In genomic region chr9:20569525-20569924, GRCh38 we compare ENCODE assay signal across 26 cellular contexts. TPM values are rescaled to one million over a fixed set of nuclear protein-coding genes. Genes with fewer than 3 reads are reported as not detected.
DNase-seq lines count a peak whose midpoint lies in the region; ATAC-seq, FAIRE-seq and TF ChIP-seq lines count a peak whose summit lies in the region.
"Had no signal": no experiment of that assay in that cellular context is flagged by ENCODE, and none has a peak within 500 bp of the region (broad histone marks: within the 10 kb centered on the region; RNA-seq: fewer than 3 reads in every experiment).

No MANE protein-coding gene starts in this region.

- H3K79me1 ChIP-seq in mesenchymal stem cell (replicated peaks; ENCODE audit: low read length, poor library complexity, severe bottlenecking): peaks cover 17% of the 10 kb centered on the region

- WGBS in mesenchymal stem cell: 72% methylated on average over 5 of the region's 5 CpGs
- 63% methylated on average over 5 of the region's 5 CpGs for WGBS in testis, 2 donors

- no peak overlapping the region for H3K14ac ChIP-seq in mesenchymal stem cell (ENCODE audit: low read length in 2 of 2)

- peak overlapping the region; percentile 94 for H3K27ac ChIP-seq in SJSA1
- no peak overlapping the region for H3K27ac ChIP-seq in mesenchymal stem cell (ENCODE audit: low read length, poor library complexity, severe bottlenecking)
- H3K27ac ChIP-seq in testis: peak overlapping the region; percentile 4 to 16
- H3K27ac ChIP-seq: psoas muscle, tibial artery had no signal

- no peak overlapping the region for H2BK15ac ChIP-seq in mesenchymal stem cell (ENCODE audit: low read depth, poor library complexity, severe bottlenecking)

- FAIRE-seq in GM18507 (lab: Jason Lieb, UNC): peak; percentile 26
- FAIRE-seq: bronchial epithelial cell, H1, small intestine had no signal

- peaks cover 11% of the 10 kb centered on the region for H3K36me3 Mint-ChIP-seq in activated CD8-positive, alpha-beta memory T cell treated with anti-CD3 and anti-CD28 coated beads, Interleukin-2, amount 10 ng/mL, durations not matched to agents 7 days and 5 days
- peaks cover 0 to 10% (median 4%) of the 10 kb centered on the region in 3 donors for H3K36me3 Mint-ChIP-seq in naive thymus-derived CD8-positive, alpha-beta T cell

- no peak overlapping the region for H2AK5ac ChIP-seq in mesenchymal stem cell (ENCODE audit: low read length, severe bottlenecking)

- H3K9me3 Mint-ChIP-seq in activated CD8-positive, alpha-beta memory T cell treated with anti-CD3 and anti-CD28 coated beads, Interleukin-2, amount 10 ng/mL, durations not matched to agents 7 days and 5 days (ENCODE audit: low read depth): no peaks in the 10 kb centered on the region
- H3K9me3 Mint-ChIP-seq in naive thymus-derived CD8-positive, alpha-beta T cell: no peaks in the 10 kb centered on the region
- H3K9me3 Mint-ChIP-seq: T-helper 1 cell treated with Interleukin-12 subunit alpha and Interleukin-12 subunit beta and Interleukin-4 antibody, amounts not matched to agents 30 μg/mL and 1 μg/mL, for 36 hours had no signal

- H4K8ac ChIP-seq in mesenchymal stem cell (ENCODE audit: low read length): no peak overlapping the region

- no peak for TF ChIP-seq POLR2A in testis (IDR thresholded peaks at IDR 0.05)

- no peak overlapping the region for H3K4me3 ChIP-seq in SJSA1
- H3K4me3 ChIP-seq in mesenchymal stem cell (ENCODE audit: insufficient read depth in 1 of 2, low read depth in 1 of 2, low read length in 2 of 2): no peak overlapping the region
- H3K4me3 ChIP-seq in testis: no peak overlapping the region
- H3K4me3 ChIP-seq: heart left ventricle, Peyer's patch, psoas muscle, tibial artery had no signal

- H2BK12ac ChIP-seq in mesenchymal stem cell (ENCODE audit: low read length in 2 of 2): no peak overlapping the region

- H3K27ac Mint-ChIP-seq in activated CD8-positive, alpha-beta memory T cell treated with anti-CD3 and anti-CD28 coated beads, Interleukin-2, amount 10 ng/mL, durations not matched to agents 7 days and 5 days: no peak overlapping the region
- peak overlapping the region in 3 of 10 donors; percentile 5 to 50 (median 33) for H3K27ac Mint-ChIP-seq in naive thymus-derived CD8-positive, alpha-beta T cell
- H3K27ac Mint-ChIP-seq: B cell; T-helper 1 cell treated with Interleukin-12 subunit alpha and Interleukin-12 subunit beta and Interleukin-4 antibody, amounts not matched to agents 30 μg/mL and 1 μg/mL, for 36 hours had no signal

- peak overlapping the region in 1 of 2 experiments; percentile 71 for H3K18ac ChIP-seq in mesenchymal stem cell (ENCODE audit: low read depth in 1 of 2, low read length in 2 of 2)

- POLR2A ChIA-PET in naive thymus-derived CD8-positive, alpha-beta T cell (lab: Charles Lee): no interaction called here

- no peak overlapping the region for H2BK120ac ChIP-seq in mesenchymal stem cell (ENCODE audit: low read depth, low read length)

- H3K9ac ChIP-seq in mesenchymal stem cell (ENCODE audit: low read length): no peak overlapping the region

- no peak for ATAC-seq in activated CD8-positive, alpha-beta memory T cell treated with anti-CD3 and anti-CD28 coated beads, Interleukin-2, amount 10 ng/mL, durations not matched to agents 7 days and 5 days
- ATAC-seq in naive thymus-derived CD8-positive, alpha-beta T cell: no peak
- no peak for ATAC-seq in HG03097 (IDR thresholded peaks at IDR 0.05; ENCODE audit: low FRiP score, unreplicated experiment)
- ATAC-seq: heart left ventricle, left lobe of liver, psoas muscle had no signal

- no peaks in the 10 kb centered on the region for H3K27me3 Mint-ChIP-seq in activated CD8-positive, alpha-beta memory T cell treated with anti-CD3 and anti-CD28 coated beads, Interleukin-2, amount 10 ng/mL, durations not matched to agents 7 days and 5 days
- H3K27me3 Mint-ChIP-seq in naive thymus-derived CD8-positive, alpha-beta T cell: no peaks in the 10 kb centered on the region

- peaks cover 48% of the 10 kb centered on the region for H3K4me1 Mint-ChIP-seq in activated CD8-positive, alpha-beta memory T cell treated with anti-CD3 and anti-CD28 coated beads, Interleukin-2, amount 10 ng/mL, durations not matched to agents 7 days and 5 days
- H3K4me1 Mint-ChIP-seq in naive thymus-derived CD8-positive, alpha-beta T cell: peaks cover 27 to 88% (median 77%) of the 10 kb centered on the region in 4 donors
- H3K4me1 Mint-ChIP-seq: B cell had no signal

- H3K4ac ChIP-seq in mesenchymal stem cell (ENCODE audit: low read depth in 1 of 2, low read length in 2 of 2): no peak overlapping the region

- H2BK5ac ChIP-seq in mesenchymal stem cell (ENCODE audit: low read depth, low read length, poor library complexity, severe bottlenecking): no peak overlapping the region

- DNase-seq in GM18507 (ENCODE audit: extremely low spot score, insufficient read length, low read depth): no peak
- DNase-seq in SJSA1 (ENCODE audit: low read depth in 1 of 2, low spot score in 2 of 2): peak; percentile 40 to 71
- peak; percentile 21 for DNase-seq in mesenchymal stem cell
- DNase-seq in testis: peak; percentile 17
- no peak for DNase-seq in activated CD8-positive, alpha-beta memory T cell treated with anti-CD3 and anti-CD28 coated beads, Interleukin-2, amount 10 ng/mL, durations not matched to agents 7 days and 5 days
- no peak for DNase-seq in naive thymus-derived CD8-positive, alpha-beta T cell
- no peak for DNase-seq in T1000 (lab: John Stamatoyannopoulos, UW)
- DNase-seq: activated CD4-positive, alpha-beta T cell treated with anti-CD3 and anti-CD28 coated beads, Interleukin-2, amount 50 U/mL, for 1 hour; activated CD8-positive, alpha-beta memory T cell treated with anti-CD3 and anti-CD28 coated beads, Interleukin-2, amount 50 U/mL, for 4 hours; COR-L47; heart left ventricle; midbrain; NCI-H1105; NCI-H2081; NCI-H446; Peyer's patch; psoas muscle; small intestine; stimulated activated naive CD4-positive, alpha-beta T cell; tibial artery had no signal

- no peak overlapping the region for H2AFZ ChIP-seq in mesenchymal stem cell (ENCODE audit: low read depth, low read length)

- TF ChIP-seq CTCF in testis (IDR thresholded peaks at IDR 0.05): no peak

- H3K4me1 ChIP-seq in SJSA1 (replicated peaks): peaks cover 31% of the 10 kb centered on the region
- H3K4me1 ChIP-seq in mesenchymal stem cell (ENCODE audit: control insufficient read depth, insufficient read depth, low read depth, low read length): no peaks in the 10 kb centered on the region
- H3K4me1 ChIP-seq in testis: no peaks in the 10 kb centered on the region

- H3K9me3 ChIP-seq in SJSA1 (replicated peaks) (no peaks in the 10 kb centered on the region), mesenchymal stem cell (ENCODE audit: control insufficient read depth, low read length) (no peaks in the 10 kb centered on the region), testis (no peaks in the 10 kb centered on the region)
- H3K9me3 ChIP-seq: heart left ventricle, Peyer's patch, psoas muscle, tibial artery had no signal

- H4K91ac ChIP-seq in mesenchymal stem cell (ENCODE audit: low read length): no peak overlapping the region

- no peak overlapping the region for H3K23ac ChIP-seq in mesenchymal stem cell (ENCODE audit: low read length in 2 of 2)

- no peak overlapping the region for H3K4me2 ChIP-seq in mesenchymal stem cell (ENCODE audit: low read length, poor library complexity, severe bottlenecking)

- CTCF ChIA-PET in activated CD8-positive, alpha-beta memory T cell treated with anti-CD3 and anti-CD28 coated beads, Interleukin-2, amount 10 ng/mL, durations not matched to agents 7 days and 5 days (lab: Charles Lee): no interaction called here

- H3K36me3 ChIP-seq in SJSA1: no peaks in the 10 kb centered on the region
- no peaks in the 10 kb centered on the region for H3K36me3 ChIP-seq in mesenchymal stem cell (ENCODE audit: control insufficient read depth in 1 of 2, insufficient read depth in 2 of 2, low read depth in 1 of 2, low read length in 2 of 2)
- H3K36me3 ChIP-seq in testis (ENCODE audit: low read depth, missing control alignments): no peaks in the 10 kb centered on the region
- H3K36me3 ChIP-seq: heart left ventricle, Peyer's patch, tibial artery had no signal

- H3K27me3 ChIP-seq in SJSA1 (replicated peaks) (no peaks in the 10 kb centered on the region), mesenchymal stem cell (ENCODE audit: control insufficient read depth in 1 of 2, insufficient read depth in 1 of 2, low read length in 2 of 2) (no peaks in the 10 kb centered on the region), testis (no peaks in the 10 kb centered on the region)
- H3K27me3 ChIP-seq: heart left ventricle, Peyer's patch, tibial artery had no signal

- intact Hi-C loops in testis (cut with DNase I; ENCODE audit: low total_unique reads): no loop called here

- H3K4me3 Mint-ChIP-seq in activated CD8-positive, alpha-beta memory T cell treated with anti-CD3 and anti-CD28 coated beads, Interleukin-2, amount 10 ng/mL, durations not matched to agents 7 days and 5 days: no peak overlapping the region
- H3K4me3 Mint-ChIP-seq in naive thymus-derived CD8-positive, alpha-beta T cell: peak overlapping the region in 3 of 10 donors; percentile 2 to 49 (median 9)
- H3K4me3 Mint-ChIP-seq: B cell; T-helper 1 cell treated with Interleukin-12 subunit alpha and Interleukin-12 subunit beta and Interleukin-4 antibody, amounts not matched to agents 30 μg/mL and 1 μg/mL, for 36 hours had no signal

RNA-seq across cellular contexts. Expression of gene MLLT3, which starts 52.8 kb away (rescaled TPM):
- total RNA-seq in SJSA1 (2014; rRNA removed; shearing (Covaris generic)): 9.4 and 13.9 TPM in 2 replicates
- polyA plus RNA-seq in mesenchymal stem cell (2013, experiment 1 of 2): 8.1 TPM
- 8.7 TPM for polyA plus RNA-seq in mesenchymal stem cell (2013, experiment 2 of 2)
- total RNA-seq in testis: 10 to 100 TPM in 1 of 2 donors, 1 to 10 TPM in 1; 7.6 to 11.0 TPM
- polyA plus RNA-seq in testis (ENCODE audit: insufficient read depth, low read depth, low replicate concordance): 5.2 TPM
- 10 to 100 TPM; 55.9 to 56.4 TPM for total RNA-seq in activated CD8-positive, alpha-beta memory T cell treated with anti-CD3 and anti-CD28 coated beads, Interleukin-2, amount 10 ng/mL, durations not matched to agents 7 days and 5 days
- 10 to 100 TPM; 64.7 to 73.0 TPM for total RNA-seq in naive thymus-derived CD8-positive, alpha-beta T cell
- polyA plus RNA-seq in naive thymus-derived CD8-positive, alpha-beta T cell: 10 to 100 TPM; 28.0 to 42.9 (median 39.0) TPM

Comparison
In these comparisons a context has a peak if more than half of its experiments do, and no peak if none do; other contexts are left out.
1. DNase-seq: peak in SJSA1 (2 of 2), mesenchymal stem cell (single experiment) and testis (single experiment); none in GM18507 (single experiment), activated CD8-positive, alpha-beta memory T cell treated with anti-CD3 and anti-CD28 coated beads, Interleukin-2, amount 10 ng/mL, durations not matched to agents 7 days and 5 days (single experiment), naive thymus-derived CD8-positive, alpha-beta T cell (0 of 10) and T1000 (single experiment).